ENCODE assay signal across 1 cellular context in the genomic region with DNA sequence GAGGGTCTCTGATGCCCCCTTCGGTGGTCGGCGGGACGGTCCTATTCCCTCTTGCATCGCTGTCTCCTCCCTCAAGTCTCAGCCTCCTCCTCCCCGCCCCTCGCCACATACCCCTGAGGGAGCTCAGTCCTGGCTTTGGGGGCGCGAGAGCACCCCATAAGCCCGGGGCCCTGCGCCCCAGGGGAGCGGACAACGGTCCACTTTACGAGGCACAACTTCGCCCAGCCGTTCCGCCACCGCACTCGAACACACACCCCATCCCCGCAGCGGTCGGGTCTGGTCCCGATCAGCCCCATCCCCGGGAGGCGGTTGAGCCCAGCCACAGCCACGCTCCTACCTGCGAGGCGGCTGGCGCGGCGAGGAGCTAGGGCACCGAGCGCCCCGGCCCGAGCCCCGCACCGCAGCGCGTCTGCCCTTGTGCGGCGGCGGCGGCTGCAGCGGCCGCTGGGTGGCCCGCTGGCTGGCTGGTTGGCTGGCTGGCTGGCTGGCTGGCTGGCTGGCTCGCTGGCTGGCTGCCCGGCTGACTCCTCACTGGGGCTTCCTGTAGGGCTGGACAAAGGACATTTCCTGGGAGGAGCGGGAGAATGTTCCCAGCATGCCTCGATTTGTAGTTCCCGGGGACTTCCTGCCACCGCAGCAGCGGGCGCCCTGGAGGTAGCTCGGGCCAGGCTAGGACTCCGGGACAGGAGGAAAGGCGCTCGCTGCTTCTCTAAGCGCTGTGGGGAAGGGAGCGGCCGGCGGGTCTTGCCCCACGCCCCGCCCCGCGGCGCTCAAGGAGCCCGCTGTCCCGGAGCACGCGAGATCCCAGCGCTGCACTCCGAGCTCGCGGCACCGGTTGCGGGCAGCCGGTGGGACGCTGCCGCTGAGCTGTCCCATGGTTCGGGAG.
TF ChIP-seq lines count a peak whose summit lies in the region.

ZNF697 (minus strand) TSS at position 533 of the 886 bp plus-strand sequence. CDS start 22,166 bp downstream, outside the sequence.

TF ChIP-seq in HEK293, 187 proteins besides CTCF, POLR2A, EP300 and RAD21 (continued from another document and continues in another):
- TF ChIP-seq, protein P1, sequence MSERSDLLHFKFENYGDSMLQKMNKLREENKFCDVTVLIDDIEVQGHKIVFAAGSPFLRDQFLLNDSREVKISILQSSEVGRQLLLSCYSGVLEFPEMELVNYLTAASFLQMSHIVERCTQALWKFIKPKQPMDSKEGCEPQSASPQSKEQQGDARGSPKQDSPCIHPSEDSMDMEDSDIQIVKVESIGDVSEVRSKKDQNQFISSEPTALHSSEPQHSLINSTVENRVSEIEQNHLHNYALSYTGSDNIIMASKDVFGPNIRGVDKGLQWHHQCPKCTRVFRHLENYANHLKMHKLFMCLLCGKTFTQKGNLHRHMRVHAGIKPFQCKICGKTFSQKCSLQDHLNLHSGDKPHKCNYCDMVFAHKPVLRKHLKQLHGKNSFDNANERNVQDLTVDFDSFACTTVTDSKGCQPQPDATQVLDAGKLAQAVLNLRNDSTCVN (tag by site-specific recombination; optimal IDR thresholded peaks at IDR 0.05) = peak; percentile 61
- TF ChIP-seq SP2 (tag by site-specific recombination; IDR thresholded peaks at IDR 0.05) (peak; percentile 83), YY1 (tag by site-specific recombination; IDR thresholded peaks at IDR 0.05) (no peak), ZNF266 (tag by site-specific recombination; IDR thresholded peaks at IDR 0.05; ENCODE audit: low read depth) (no peak), ZNF335 (tag by site-specific recombination; conservative IDR thresholded peaks at IDR 0.05) (peak; percentile 62), ZNF433 (tag by site-specific recombination; IDR thresholded peaks at IDR 0.05; ENCODE audit: low read depth) (no peak), ZNF391 (tag by site-specific recombination; IDR thresholded peaks at IDR 0.05; ENCODE audit: borderline replicate concordance, low read depth) (no peak), ZBTB21 (tag by site-specific recombination; IDR thresholded peaks at IDR 0.05) (no peak), SP7 (tag by site-specific recombination; IDR thresholded peaks at IDR 0.05) (peak; percentile 15; the same call in 1 of the 2 replicates), ZNF184 (tag by site-specific recombination; IDR thresholded peaks at IDR 0.05) (no peak), ZNF174 (tag by site-specific recombination; IDR thresholded peaks at IDR 0.05) (no peak), ZNF571 (tag by site-specific recombination; IDR thresholded peaks at IDR 0.05) (no peak), ZFP3 (tag by site-specific recombination; IDR thresholded peaks at IDR 0.05; ENCODE audit: low read depth) (no peak), ZNF211 (tag by site-specific recombination; IDR thresholded peaks at IDR 0.05; ENCODE audit: low read depth) (no peak), KLF9 (tag by site-specific recombination; IDR thresholded peaks at IDR 0.05; ENCODE audit: low read depth) (peak; percentile 12; the same call in 1 of the 2 replicates), YY2 (tag by site-specific recombination; IDR thresholded peaks at IDR 0.05) (no peak), ZNF830 (tag by site-specific recombination; IDR thresholded peaks at IDR 0.05; ENCODE audit: low read depth) (no peak), ZNF792 (tag by site-specific recombination; IDR thresholded peaks at IDR 0.05) (no peak), WT1 (tag by site-specific recombination; IDR thresholded peaks at IDR 0.05) (no peak; the same call in 1 of the 2 replicates), ZNF670 (tag by site-specific recombination; IDR thresholded peaks at IDR 0.05; ENCODE audit: low read depth) (no peak), ZNF600 (tag by site-specific recombination; IDR thresholded peaks at IDR 0.05) (peak; percentile 72), ZNF621 (tag by site-specific recombination; IDR thresholded peaks at IDR 0.05) (no peak), ZFP69B (tag by site-specific recombination; IDR thresholded peaks at IDR 0.05) (peak; percentile 29; the same call in 1 of the 2 replicates), ZNF639 (tag by site-specific recombination; IDR thresholded peaks at IDR 0.05) (no peak), ZNF16 (tag by site-specific recombination; IDR thresholded peaks at IDR 0.05; ENCODE audit: low read depth) (no peak), ZBTB20 (tag by site-specific recombination; IDR thresholded peaks at IDR 0.05) (peak; percentile 95), ZNF747 (tag by site-specific recombination; IDR thresholded peaks at IDR 0.05) (no peak), ZNF664 (tag by site-specific recombination; IDR thresholded peaks at IDR 0.05) (no peak), ZNF157 (tag by site-specific recombination; IDR thresholded peaks at IDR 0.05) (no peak), ZNF776 (tag by site-specific recombination; IDR thresholded peaks at IDR 0.05; ENCODE audit: borderline replicate concordance) (no peak), GLIS2 (tag by site-specific recombination; IDR thresholded peaks at IDR 0.05) (peak; percentile 90)
- TF ChIP-seq, protein P2, sequence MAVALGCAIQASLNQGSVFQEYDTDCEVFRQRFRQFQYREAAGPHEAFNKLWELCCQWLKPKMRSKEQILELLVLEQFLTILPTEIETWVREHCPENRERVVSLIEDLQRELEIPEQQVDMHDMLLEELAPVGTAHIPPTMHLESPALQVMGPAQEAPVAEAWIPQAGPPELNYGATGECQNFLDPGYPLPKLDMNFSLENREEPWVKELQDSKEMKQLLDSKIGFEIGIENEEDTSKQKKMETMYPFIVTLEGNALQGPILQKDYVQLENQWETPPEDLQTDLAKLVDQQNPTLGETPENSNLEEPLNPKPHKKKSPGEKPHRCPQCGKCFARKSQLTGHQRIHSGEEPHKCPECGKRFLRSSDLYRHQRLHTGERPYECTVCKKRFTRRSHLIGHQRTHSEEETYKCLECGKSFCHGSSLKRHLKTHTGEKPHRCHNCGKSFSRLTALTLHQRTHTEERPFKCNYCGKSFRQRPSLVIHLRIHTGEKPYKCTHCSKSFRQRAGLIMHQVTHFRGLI (tag by site-specific recombination; IDR thresholded peaks at IDR 0.05) = peak; percentile 59
- TF ChIP-seq, protein P3, sequence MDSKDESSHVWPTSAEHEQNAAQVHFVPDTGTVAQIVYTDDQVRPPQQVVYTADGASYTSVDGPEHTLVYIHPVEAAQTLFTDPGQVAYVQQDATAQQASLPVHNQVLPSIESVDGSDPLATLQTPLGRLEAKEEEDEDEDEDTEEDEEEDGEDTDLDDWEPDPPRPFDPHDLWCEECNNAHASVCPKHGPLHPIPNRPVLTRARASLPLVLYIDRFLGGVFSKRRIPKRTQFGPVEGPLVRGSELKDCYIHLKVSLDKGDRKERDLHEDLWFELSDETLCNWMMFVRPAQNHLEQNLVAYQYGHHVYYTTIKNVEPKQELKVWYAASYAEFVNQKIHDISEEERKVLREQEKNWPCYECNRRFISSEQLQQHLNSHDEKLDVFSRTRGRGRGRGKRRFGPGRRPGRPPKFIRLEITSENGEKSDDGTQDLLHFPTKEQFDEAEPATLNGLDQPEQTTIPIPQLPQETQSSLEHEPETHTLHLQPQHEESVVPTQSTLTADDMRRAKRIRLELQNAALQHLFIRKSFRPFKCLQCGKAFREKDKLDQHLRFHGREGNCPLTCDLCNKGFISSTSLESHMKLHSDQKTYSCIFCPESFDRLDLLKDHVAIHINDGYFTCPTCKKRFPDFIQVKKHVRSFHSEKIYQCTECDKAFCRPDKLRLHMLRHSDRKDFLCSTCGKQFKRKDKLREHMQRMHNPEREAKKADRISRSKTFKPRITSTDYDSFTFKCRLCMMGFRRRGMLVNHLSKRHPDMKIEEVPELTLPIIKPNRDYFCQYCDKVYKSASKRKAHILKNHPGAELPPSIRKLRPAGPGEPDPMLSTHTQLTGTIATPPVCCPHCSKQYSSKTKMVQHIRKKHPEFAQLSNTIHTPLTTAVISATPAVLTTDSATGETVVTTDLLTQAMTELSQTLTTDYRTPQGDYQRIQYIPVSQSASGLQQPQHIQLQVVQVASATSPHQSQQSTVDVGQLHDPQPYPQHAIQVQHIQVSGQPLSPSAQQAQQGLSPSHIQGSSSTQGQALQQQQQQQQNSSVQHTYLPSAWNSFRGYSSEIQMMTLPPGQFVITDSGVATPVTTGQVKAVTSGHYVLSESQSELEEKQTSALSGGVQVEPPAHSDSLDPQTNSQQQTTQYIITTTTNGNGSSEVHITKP (tag by site-specific recombination; IDR thresholded peaks at IDR 0.05) = peak; percentile 50; the same call in 1 of the 2 replicates
- TF ChIP-seq, protein P4, sequence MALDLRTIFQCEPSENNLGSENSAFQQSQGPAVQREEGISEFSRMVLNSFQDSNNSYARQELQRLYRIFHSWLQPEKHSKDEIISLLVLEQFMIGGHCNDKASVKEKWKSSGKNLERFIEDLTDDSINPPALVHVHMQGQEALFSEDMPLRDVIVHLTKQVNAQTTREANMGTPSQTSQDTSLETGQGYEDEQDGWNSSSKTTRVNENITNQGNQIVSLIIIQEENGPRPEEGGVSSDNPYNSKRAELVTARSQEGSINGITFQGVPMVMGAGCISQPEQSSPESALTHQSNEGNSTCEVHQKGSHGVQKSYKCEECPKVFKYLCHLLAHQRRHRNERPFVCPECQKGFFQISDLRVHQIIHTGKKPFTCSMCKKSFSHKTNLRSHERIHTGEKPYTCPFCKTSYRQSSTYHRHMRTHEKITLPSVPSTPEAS (tag by site-specific recombination; IDR thresholded peaks at IDR 0.05) = peak; percentile 26; the same call in 1 of the 2 replicates
- TF ChIP-seq, protein P5, sequence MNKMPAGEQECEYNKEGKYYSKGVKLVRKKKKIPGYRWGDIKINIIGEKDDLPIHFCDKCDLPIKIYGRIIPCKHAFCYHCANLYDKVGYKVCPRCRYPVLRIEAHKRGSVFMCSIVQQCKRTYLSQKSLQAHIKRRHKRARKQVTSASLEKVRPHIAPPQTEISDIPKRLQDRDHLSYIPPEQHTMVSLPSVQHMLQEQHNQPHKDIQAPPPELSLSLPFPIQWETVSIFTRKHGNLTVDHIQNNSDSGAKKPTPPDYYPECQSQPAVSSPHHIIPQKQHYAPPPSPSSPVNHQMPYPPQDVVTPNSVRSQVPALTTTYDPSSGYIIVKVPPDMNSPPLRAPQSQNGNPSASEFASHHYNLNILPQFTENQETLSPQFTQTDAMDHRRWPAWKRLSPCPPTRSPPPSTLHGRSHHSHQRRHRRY (tag by site-specific recombination; IDR thresholded peaks at IDR 0.05) = no peak
- TF ChIP-seq, protein P6, sequence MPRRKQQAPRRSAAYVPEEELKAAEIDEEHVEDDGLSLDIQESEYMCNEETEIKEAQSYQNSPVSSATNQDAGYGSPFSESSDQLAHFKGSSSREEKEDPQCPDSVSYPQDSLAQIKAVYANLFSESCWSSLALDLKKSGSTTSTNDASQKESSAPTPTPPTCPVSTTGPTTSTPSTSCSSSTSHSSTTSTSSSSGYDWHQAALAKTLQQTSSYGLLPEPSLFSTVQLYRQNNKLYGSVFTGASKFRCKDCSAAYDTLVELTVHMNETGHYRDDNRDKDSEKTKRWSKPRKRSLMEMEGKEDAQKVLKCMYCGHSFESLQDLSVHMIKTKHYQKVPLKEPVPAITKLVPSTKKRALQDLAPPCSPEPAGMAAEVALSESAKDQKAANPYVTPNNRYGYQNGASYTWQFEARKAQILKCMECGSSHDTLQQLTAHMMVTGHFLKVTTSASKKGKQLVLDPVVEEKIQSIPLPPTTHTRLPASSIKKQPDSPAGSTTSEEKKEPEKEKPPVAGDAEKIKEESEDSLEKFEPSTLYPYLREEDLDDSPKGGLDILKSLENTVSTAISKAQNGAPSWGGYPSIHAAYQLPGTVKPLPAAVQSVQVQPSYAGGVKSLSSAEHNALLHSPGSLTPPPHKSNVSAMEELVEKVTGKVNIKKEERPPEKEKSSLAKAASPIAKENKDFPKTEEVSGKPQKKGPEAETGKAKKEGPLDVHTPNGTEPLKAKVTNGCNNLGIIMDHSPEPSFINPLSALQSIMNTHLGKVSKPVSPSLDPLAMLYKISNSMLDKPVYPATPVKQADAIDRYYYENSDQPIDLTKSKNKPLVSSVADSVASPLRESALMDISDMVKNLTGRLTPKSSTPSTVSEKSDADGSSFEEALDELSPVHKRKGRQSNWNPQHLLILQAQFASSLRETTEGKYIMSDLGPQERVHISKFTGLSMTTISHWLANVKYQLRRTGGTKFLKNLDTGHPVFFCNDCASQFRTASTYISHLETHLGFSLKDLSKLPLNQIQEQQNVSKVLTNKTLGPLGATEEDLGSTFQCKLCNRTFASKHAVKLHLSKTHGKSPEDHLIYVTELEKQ (tag by site-specific recombination; IDR thresholded peaks at IDR 0.05; ENCODE audit: borderline replicate concordance) = no peak
- TF ChIP-seq, protein P7, sequence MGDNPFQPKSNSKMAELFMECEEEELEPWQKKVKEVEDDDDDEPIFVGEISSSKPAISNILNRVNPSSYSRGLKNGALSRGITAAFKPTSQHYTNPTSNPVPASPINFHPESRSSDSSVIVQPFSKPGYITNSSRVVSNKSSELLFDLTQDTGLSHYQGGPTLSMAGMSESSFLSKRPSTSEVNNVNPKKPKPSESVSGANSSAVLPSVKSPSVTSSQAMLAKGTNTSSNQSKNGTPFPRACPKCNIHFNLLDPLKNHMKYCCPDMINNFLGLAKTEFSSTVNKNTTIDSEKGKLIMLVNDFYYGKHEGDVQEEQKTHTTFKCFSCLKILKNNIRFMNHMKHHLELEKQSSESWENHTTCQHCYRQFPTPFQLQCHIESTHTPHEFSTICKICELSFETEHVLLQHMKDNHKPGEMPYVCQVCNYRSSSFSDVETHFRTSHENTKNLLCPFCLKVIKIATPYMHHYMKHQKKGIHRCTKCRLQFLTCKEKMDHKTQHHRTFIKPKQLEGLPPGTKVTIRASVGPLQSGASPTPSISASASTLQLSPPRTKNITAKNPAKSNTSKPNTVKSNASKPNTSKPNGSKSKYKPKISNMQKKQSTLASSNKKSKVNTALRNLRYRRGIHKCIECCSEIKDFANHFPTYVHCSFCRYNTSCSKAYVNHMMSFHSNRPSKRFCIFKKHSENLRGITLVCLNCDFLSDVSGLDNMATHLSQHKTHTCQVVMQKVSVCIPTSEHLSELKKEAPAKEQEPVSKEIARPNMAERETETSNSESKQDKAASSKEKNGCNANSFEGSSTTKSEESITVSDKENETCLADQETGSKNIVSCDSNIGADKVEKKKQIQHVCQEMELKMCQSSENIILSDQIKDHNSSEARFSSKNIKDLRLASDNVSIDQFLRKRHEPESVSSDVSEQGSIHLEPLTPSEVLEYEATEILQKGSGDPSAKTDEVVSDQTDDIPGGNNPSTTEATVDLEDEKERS (tag by site-specific recombination; IDR thresholded peaks at IDR 0.05) = no peak
- TF ChIP-seq, protein P8, sequence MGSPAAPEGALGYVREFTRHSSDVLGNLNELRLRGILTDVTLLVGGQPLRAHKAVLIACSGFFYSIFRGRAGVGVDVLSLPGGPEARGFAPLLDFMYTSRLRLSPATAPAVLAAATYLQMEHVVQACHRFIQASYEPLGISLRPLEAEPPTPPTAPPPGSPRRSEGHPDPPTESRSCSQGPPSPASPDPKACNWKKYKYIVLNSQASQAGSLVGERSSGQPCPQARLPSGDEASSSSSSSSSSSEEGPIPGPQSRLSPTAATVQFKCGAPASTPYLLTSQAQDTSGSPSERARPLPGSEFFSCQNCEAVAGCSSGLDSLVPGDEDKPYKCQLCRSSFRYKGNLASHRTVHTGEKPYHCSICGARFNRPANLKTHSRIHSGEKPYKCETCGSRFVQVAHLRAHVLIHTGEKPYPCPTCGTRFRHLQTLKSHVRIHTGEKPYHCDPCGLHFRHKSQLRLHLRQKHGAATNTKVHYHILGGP (tag by site-specific recombination; IDR thresholded peaks at IDR 0.05) = no peak
